ENCODE assay signal across 1 cellular context in the genomic region with DNA sequence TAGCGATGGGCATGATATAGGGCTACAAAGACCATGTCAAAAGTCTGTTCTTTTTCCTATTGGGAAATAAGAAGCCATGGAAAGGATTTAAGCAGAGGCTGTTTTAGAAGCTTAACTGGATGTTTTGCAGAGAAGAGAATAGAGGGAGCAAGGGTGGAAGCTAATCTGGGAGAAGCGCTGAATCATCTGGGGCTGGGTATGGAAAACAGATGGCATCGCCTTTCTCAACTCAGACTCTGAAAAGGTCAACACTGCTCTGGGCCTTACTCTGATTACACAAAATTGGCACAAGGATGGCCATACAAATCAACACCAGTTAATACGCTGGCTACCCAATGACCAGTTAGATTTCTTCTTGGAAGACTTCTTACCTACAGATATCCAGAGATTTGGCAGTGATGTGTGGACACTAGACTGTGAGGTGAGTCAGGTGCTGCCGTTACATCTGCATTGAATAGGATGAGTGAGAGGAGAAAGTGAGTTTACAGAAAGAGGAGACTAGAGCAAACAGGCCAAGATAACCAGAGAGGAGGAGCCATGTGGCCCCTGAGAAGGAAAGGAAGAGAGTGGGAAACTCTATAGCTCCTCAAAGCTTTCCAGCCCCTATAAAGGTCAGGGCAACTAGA.
TF ChIP-seq lines count a peak whose summit lies in the region.

No MANE protein-coding gene starts in this region.

TF ChIP-seq in GM23338, 12 proteins besides CTCF, POLR2A, EP300 and RAD21 (continued from another document):
- TF ChIP-seq CREB1 (CRISPR knock-in tag; IDR thresholded peaks at IDR 0.05; ENCODE audit: low read depth) (no peak), EZH2phosphoT487 (IDR thresholded peaks at IDR 0.05; ENCODE audit: unreplicated experiment) (no peak), ZNF331 (CRISPR knock-in tag; IDR thresholded peaks at IDR 0.05; ENCODE audit: low read depth) (no peak)
